Comparison of ENCODE assay signal across 26 cellular contexts in genomic region chr5:24142346-24142745, GRCh38.
"Had no signal": no experiment of that assay in that cellular context is flagged by ENCODE, and none has a peak within 500 bp of the region (broad histone marks: within the 10 kb centered on the region; RNA-seq: fewer than 3 reads in every experiment).

No MANE protein-coding gene starts in this region.

- H3K27me3 ChIP-seq: brain microvascular endothelial cell, dorsolateral prefrontal cortex had no signal

- H3K27me3 Mint-ChIP-seq: activated CD8-positive, alpha-beta T cell treated with anti-CD3 and anti-CD28 coated beads for 36 hours; activated naive CD8-positive, alpha-beta T cell; activated T-helper 17 cell treated with anti-CD3 and anti-CD28 coated beads, Interleukin-2, amount 50 U/mL, for 72 hours; central memory CD8-positive, alpha-beta T cell; dendritic cell treated with granulocyte-macrophage colony-stimulating factor and Interleukin-4, amounts not matched to agents 40 ng/mL and 50 ng/mL, for 4 days had no signal

- H3K4me1 Mint-ChIP-seq: activated T-helper 17 cell treated with anti-CD3 and anti-CD28 coated beads, Interleukin-2, amount 50 U/mL, for 72 hours; central memory CD8-positive, alpha-beta T cell; endodermal cell; WTC11 had no signal

- H3K27ac ChIP-seq: brain microvascular endothelial cell, coronary artery, VCaP had no signal

- H3K36me3 ChIP-seq: brain microvascular endothelial cell had no signal

- H3K9me3 Mint-ChIP-seq: activated CD8-positive, alpha-beta T cell treated with anti-CD3 and anti-CD28 coated beads for 36 hours; endodermal cell had no signal

- H3K4me3 Mint-ChIP-seq: activated CD8-positive, alpha-beta T cell treated with anti-CD3 and anti-CD28 coated beads for 36 hours; activated naive CD8-positive, alpha-beta T cell; activated T-cell treated with anti-CD3 and anti-CD28 coated beads, Interleukin-2, amount 50 U/mL, for 4 hours; activated T-helper 17 cell treated with anti-CD3 and anti-CD28 coated beads, Interleukin-2, amount 50 U/mL, for 72 hours; central memory CD8-positive, alpha-beta T cell; dendritic cell treated with granulocyte-macrophage colony-stimulating factor and Interleukin-4, amounts not matched to agents 40 ng/mL and 50 ng/mL, for 4 days; endodermal cell; WTC11 had no signal

- H3K36me3 Mint-ChIP-seq: activated naive CD8-positive, alpha-beta T cell; WTC11 had no signal

- DNase-seq: activated CD4-positive, alpha-beta T cell treated with anti-CD3 and anti-CD28 coated beads for 1 hour; activated CD4-positive, alpha-beta T cell treated with anti-CD3 and anti-CD28 coated beads for 4 hours; activated CD4-positive, alpha-beta T cell treated with anti-CD3 and anti-CD28 coated beads, Interleukin-2, amount 50 U/mL, for 1 hour; activated CD4-positive, alpha-beta T cell treated with anti-CD3 and anti-CD28 coated beads, Interleukin-2, amount 50 U/mL, for 48 hours; activated CD8-positive, alpha-beta memory T cell treated with anti-CD3 and anti-CD28 coated beads for 24 hours; activated CD8-positive, alpha-beta T cell treated with anti-CD3 and anti-CD28 coated beads for 36 hours; activated effector memory CD4-positive, alpha-beta T cell treated with Interleukin-2 at 50 U/mL for 16 hours; activated gamma-delta T cell treated with Interleukin-2 at 50 U/mL for 16 hours; activated naive CD4-positive, alpha-beta T cell treated with anti-CD3 and anti-CD28 coated beads, Interleukin-2, amount 50 U/mL, for 16 hours; activated naive CD4-positive, alpha-beta T cell treated with Interleukin-2 at 50 U/mL for 16 hours; activated T-cell treated with anti-CD3 and anti-CD28 coated beads, Interleukin-2, amount 50 U/mL, for 4 hours; amniotic stem cell; brain microvascular endothelial cell; dorsolateral prefrontal cortex; effector memory CD4-positive, alpha-beta T cell; endodermal cell; foreskin fibroblast; T-helper 2 cell had no signal

- H3K4me3 ChIP-seq: coronary artery, dorsolateral prefrontal cortex had no signal

- H3K27ac Mint-ChIP-seq: activated CD8-positive, alpha-beta T cell treated with anti-CD3 and anti-CD28 coated beads for 36 hours; activated naive CD8-positive, alpha-beta T cell; activated T-helper 17 cell treated with anti-CD3 and anti-CD28 coated beads, Interleukin-2, amount 50 U/mL, for 72 hours; dendritic cell treated with granulocyte-macrophage colony-stimulating factor and Interleukin-4, amounts not matched to agents 40 ng/mL and 50 ng/mL, for 4 days; endodermal cell; WTC11 had no signal

- ATAC-seq: activated CD8-positive, alpha-beta T cell treated with anti-CD3 and anti-CD28 coated beads for 36 hours; activated T-cell treated with anti-CD3 and anti-CD28 coated beads, Interleukin-2, amount 50 U/mL, for 4 hours; activated T-helper 17 cell treated with anti-CD3 and anti-CD28 coated beads, Interleukin-2, amount 50 U/mL, for 72 hours; esophagus mucosa; WTC11 had no signal
